In genomic region chr14:103138483-103139370, GRCh38 we compare ENCODE assay signal across 14 cellular contexts. TPM values are rescaled to one million over a fixed set of nuclear protein-coding genes. Genes with fewer than 3 reads are reported as not detected.
DNase-seq lines count a peak whose midpoint lies in the region; ATAC-seq and TF ChIP-seq lines count a peak whose summit lies in the region.
"Had no signal": no experiment of that assay in that cellular context is flagged by ENCODE, and none has a peak within 500 bp of the region (broad histone marks: within the 10 kb centered on the region; RNA-seq: fewer than 3 reads in every experiment).

No MANE protein-coding gene starts in this region.

- intact Hi-C loops in psoas muscle (cut with DNase I) = no loop called here

- H3K36me3 ChIP-seq in psoas muscle (ENCODE audit: insufficient read depth in 1 of 2, low read depth in 1 of 2) = peaks cover 0 to 30% of the 10 kb centered on the region in 2 donors

- peak; percentile 37 for DNase-seq in GM20000 (ENCODE audit: low spot score)
- DNase-seq in coronary artery (ENCODE audit: low spot score) = no peak
- DNase-seq in islet precursor cell = peak; percentile 88
- peak in 1 of 2 donors; percentile 49 for DNase-seq in psoas muscle
- no peak for DNase-seq in stimulated activated CD4-positive, alpha-beta T cell treated with anti-CD3 and anti-CD28 coated beads, Interleukin-12 subunit alpha, Interleukin-12 subunit beta, amount 100 ng/mL, for 4 hours
- no peak for DNase-seq in activated T-cell treated with anti-CD3 and anti-CD28 coated beads, Interleukin-2, amount 50 U/mL, for 24 hours
- no peak for DNase-seq in pons (ENCODE audit: low spot score)
- DNase-seq in midbrain (lab: John Stamatoyannopoulos, UW) = no peak
- DNase-seq: amygdala, NCI-H187, NCI-H82, SK-N-SH had no signal

- no peak for TF ChIP-seq CTCF in GM20000 (IDR thresholded peaks at IDR 0.05; ENCODE audit: extremely low read depth, missing control alignments)
- no peak for TF ChIP-seq CTCF in coronary artery (IDR thresholded peaks at IDR 0.05)
- TF ChIP-seq CTCF in psoas muscle (IDR thresholded peaks at IDR 0.05) = no peak

- H3K4me3 ChIP-seq in coronary artery (peak overlapping the region; percentile 49), psoas muscle (peak overlapping the region; percentile 45)

- H3K4me1 Mint-ChIP-seq in activated T-cell treated with anti-CD3 and anti-CD28 coated beads, Interleukin-2, amount 50 U/mL, for 24 hours (ENCODE audit: low read depth) = peaks cover 6% of the 10 kb centered on the region

- peak in 1 of 4 donors; percentile 20 for ATAC-seq in psoas muscle
- ATAC-seq: activated CD4-positive, CD25-positive, alpha-beta regulatory T cell treated with anti-CD3 and anti-CD28 coated beads, Interleukin-2, amount 50 U/mL, for 24 hours; HCT116 had no signal

- H3K9me3 ChIP-seq in psoas muscle = no peaks in the 10 kb centered on the region
- H3K9me3 ChIP-seq: SK-N-SH had no signal

- peaks cover 44% of the 10 kb centered on the region for H3K27me3 Mint-ChIP-seq in activated T-cell treated with anti-CD3 and anti-CD28 coated beads, Interleukin-2, amount 50 U/mL, for 24 hours

- peaks cover 0 to 3% (median 0%) of the 10 kb centered on the region in 3 donors for H3K27me3 ChIP-seq in psoas muscle (ENCODE audit: insufficient read depth in 3 of 3, low read length in 2 of 3)

- H3K9me3 Mint-ChIP-seq in activated T-cell treated with anti-CD3 and anti-CD28 coated beads, Interleukin-2, amount 50 U/mL, for 24 hours = no peaks in the 10 kb centered on the region

- H3K27ac Mint-ChIP-seq in activated T-cell treated with anti-CD3 and anti-CD28 coated beads, Interleukin-2, amount 50 U/mL, for 24 hours = no peak overlapping the region

- H3K4me1 ChIP-seq in psoas muscle = peaks cover 16% of the 10 kb centered on the region

- H3K27ac ChIP-seq in coronary artery = peak overlapping the region in 1 of 2 donors; percentile 20
- H3K27ac ChIP-seq in psoas muscle = no peak overlapping the region

- 33 to 43% (median 35%) methylated on average over 56 to 68 of the region's 68 CpGs for WGBS in psoas muscle, 3 donors

- no peak overlapping the region for H3K4me3 Mint-ChIP-seq in activated T-cell treated with anti-CD3 and anti-CD28 coated beads, Interleukin-2, amount 50 U/mL, for 24 hours

- H3K36me3 Mint-ChIP-seq in activated T-cell treated with anti-CD3 and anti-CD28 coated beads, Interleukin-2, amount 50 U/mL, for 24 hours (ENCODE audit: low read depth) = no peaks in the 10 kb centered on the region

RNA-seq across cellular contexts. Expression of gene TNFAIP2, which starts 15.5 kb away (rescaled TPM):
- 100 to 1,000 TPM in 1 of 4 donors, 10 to 100 TPM in 3; 25.7 to 146 (median 39.1) TPM for total RNA-seq in psoas muscle
- polyA plus RNA-seq in psoas muscle = 10 to 100 TPM; 32.2 to 97.4 (median 52.3) TPM

RNA-seq across cellular contexts. Expression of gene EXOC3L4, which starts 44.2 kb away (rescaled TPM):
- total RNA-seq in psoas muscle = under 1 TPM in 2 of 4 donors, not detected in 2; 0.23 to 0.30 TPM
- under 1 TPM in 2 of 3 donors, not detected in 1; 0.12 to 0.33 TPM for polyA plus RNA-seq in psoas muscle

RNA-seq across cellular contexts. Expression of gene LBHD2, which starts 54.7 kb away (rescaled TPM):
- total RNA-seq in psoas muscle = not detected
- polyA plus RNA-seq in psoas muscle = not detected
- polyA plus RNA-seq: SK-N-SH had no signal

Comparison
In these comparisons a context has a peak if more than half of its experiments do, and no peak if none do; other contexts are left out.
1. DNase-seq: peak in GM20000 (single experiment) and islet precursor cell (single experiment); none in coronary artery (single experiment), stimulated activated CD4-positive, alpha-beta T cell treated with anti-CD3 and anti-CD28 coated beads, Interleukin-12 subunit alpha, Interleukin-12 subunit beta, amount 100 ng/mL, for 4 hours (single experiment), activated T-cell treated with anti-CD3 and anti-CD28 coated beads, Interleukin-2, amount 50 U/mL, for 24 hours (single experiment), pons (single experiment) and midbrain (single experiment).